Comparison of ENCODE assay signal across 8 cellular contexts in genomic region chr22:45163074-45163416, GRCh38. TPM values are rescaled to one million over a fixed set of nuclear protein-coding genes. Genes with fewer than 3 reads are reported as not detected.
DNase-seq lines count a peak whose midpoint lies in the region; ATAC-seq and TF ChIP-seq lines count a peak whose summit lies in the region.

No MANE protein-coding gene starts in this region.

- H3K27me3 Mint-ChIP-seq in MCF 10A (ENCODE audit: insufficient read depth, unreplicated experiment): no peaks in the 10 kb centered on the region
- no peaks in the 10 kb centered on the region for H3K27me3 Mint-ChIP-seq in stimulated activated naive CD8-positive, alpha-beta T cell treated with anti-CD3 and anti-CD28 coated beads, Interleukin-15, amount 100 ng/mL, for 72 hours

- peaks cover 50% of the 10 kb centered on the region for H3K4me1 Mint-ChIP-seq in MCF 10A (ENCODE audit: insufficient read depth, unreplicated experiment)
- H3K4me1 Mint-ChIP-seq in stimulated activated naive CD8-positive, alpha-beta T cell treated with anti-CD3 and anti-CD28 coated beads, Interleukin-15, amount 100 ng/mL, for 72 hours: peaks cover 61% of the 10 kb centered on the region

- POLR2A ChIA-PET in MCF 10A (lab: Yijun Ruan, JAX): interaction anchor here (0.8 to 3.8 kb wide), 15 partner anchors 12 to 1979 kb away, joined by 3 to 32 read pairs (median 6); no protein-coding TSS in a partner anchor

- H3K36me3 ChIP-seq in kidney epithelial cell (ENCODE audit: control insufficient read depth, insufficient read depth, low read length): no peaks in the 10 kb centered on the region

- TF ChIP-seq CTCF in AG09309 (IDR thresholded peaks at IDR 0.05; ENCODE audit: control insufficient read depth, insufficient read depth, low read depth, low read length, missing control alignments): no peak
- no peak for TF ChIP-seq CTCF in NB4 (IDR thresholded peaks at IDR 0.05; ENCODE audit: low read depth, low read length)
- no peak for TF ChIP-seq CTCF in MCF 10A (IDR thresholded peaks at IDR 0.05; ENCODE audit: unreplicated experiment)
- no peak for TF ChIP-seq CTCF in kidney epithelial cell (IDR thresholded peaks at IDR 0.05; ENCODE audit: insufficient read depth, low read length, poor library complexity, severe bottlenecking)

- no TSS peak for BruUV-seq in MCF 10A (replicated peaks; lab: Mats Ljungman, UMichigan)

- H3K9me3 Mint-ChIP-seq in MCF 10A (ENCODE audit: unreplicated experiment): no peaks in the 10 kb centered on the region
- no peaks in the 10 kb centered on the region for H3K9me3 Mint-ChIP-seq in stimulated activated naive CD8-positive, alpha-beta T cell treated with anti-CD3 and anti-CD28 coated beads, Interleukin-15, amount 100 ng/mL, for 72 hours

- H3K4me3 ChIP-seq in AG09309 (ENCODE audit: control insufficient read depth, low read depth, low read length): peak overlapping the region; percentile 75
- peak overlapping the region; percentile 64 for H3K4me3 ChIP-seq in NB4 (ENCODE audit: low read depth, low read length)
- peak overlapping the region; percentile 73 for H3K4me3 ChIP-seq in kidney epithelial cell (ENCODE audit: low read depth, low read length)

- H3K27me3 ChIP-seq in kidney epithelial cell (ENCODE audit: control insufficient read depth, insufficient read depth, low read length): no peaks in the 10 kb centered on the region

- H3K4me3 Mint-ChIP-seq in MCF 10A (ENCODE audit: unreplicated experiment): peak overlapping the region; percentile 91
- H3K4me3 Mint-ChIP-seq in stimulated activated naive CD8-positive, alpha-beta T cell treated with anti-CD3 and anti-CD28 coated beads, Interleukin-15, amount 100 ng/mL, for 72 hours: peak overlapping the region; percentile 90 to 92

- peak overlapping the region; percentile 97 for H3K27ac Mint-ChIP-seq in MCF 10A (ENCODE audit: low read depth, unreplicated experiment)
- peak overlapping the region; percentile 92 to 97 for H3K27ac Mint-ChIP-seq in stimulated activated naive CD8-positive, alpha-beta T cell treated with anti-CD3 and anti-CD28 coated beads, Interleukin-15, amount 100 ng/mL, for 72 hours

- intact Hi-C loops in MCF 10A (cut with micrococcal nuclease): loop anchor here (2.0 to 10.0 kb wide), 4 partner anchors 58 to 188 kb away; no protein-coding TSS in a partner anchor

- DNase-seq in AG09309 (ENCODE audit: low read depth): no peak
- DNase-seq in NB4 (ENCODE audit: low read depth): peak; percentile 57
- DNase-seq in MCF 10A (ENCODE audit: unreplicated experiment): peak; percentile 36
- no peak for DNase-seq in kidney epithelial cell (ENCODE audit: low read depth)
- no peak for DNase-seq in stimulated activated naive CD8-positive, alpha-beta T cell treated with anti-CD3 and anti-CD28 coated beads, Interleukin-15, amount 100 ng/mL, for 72 hours
- no peak for DNase-seq in cortex of kidney (lab: John Stamatoyannopoulos, UW)
- no peak for DNase-seq in stimulated activated CD4-positive, alpha-beta T cell treated with anti-CD3 and anti-CD28 coated beads, Interleukin-2, amount 100 ng/mL, for 48 hours

- peak; percentile 11 for ATAC-seq in GM18868 (IDR thresholded peaks at IDR 0.05; ENCODE audit: unreplicated experiment)
- peak; percentile 44 for ATAC-seq in stimulated activated naive CD8-positive, alpha-beta T cell treated with anti-CD3 and anti-CD28 coated beads, Interleukin-15, amount 100 ng/mL, for 72 hours

- H3K36me3 Mint-ChIP-seq in MCF 10A (ENCODE audit: insufficient read depth, unreplicated experiment): peaks cover 48% of the 10 kb centered on the region

- no peak for TF ChIP-seq POLR2A in NB4 (IDR thresholded peaks at IDR 0.05; ENCODE audit: extremely low read depth, insufficient read length)

- CTCF ChIA-PET in MCF 10A (lab: Yijun Ruan, JAX): no interaction called here

RNA-seq across cellular contexts. Expression of gene NUP50, which starts 0.7 kb away (rescaled TPM):
- total RNA-seq in MCF 10A (2022) (70.3 and 72.5 TPM in 2 replicates), kidney epithelial cell (58.1 and 63.0 TPM in 2 replicates)

Comparison
In these comparisons a context has a peak if more than half of its experiments do, and no peak if none do; other contexts are left out.
1. DNase-seq: peak in NB4 (single experiment) and MCF 10A (single experiment); none in AG09309 (single experiment), kidney epithelial cell (single experiment), stimulated activated naive CD8-positive, alpha-beta T cell treated with anti-CD3 and anti-CD28 coated beads, Interleukin-15, amount 100 ng/mL, for 72 hours (0 of 2), cortex of kidney (single experiment) and stimulated activated CD4-positive, alpha-beta T cell treated with anti-CD3 and anti-CD28 coated beads, Interleukin-2, amount 100 ng/mL, for 48 hours (0 of 2).
2. Peak in every context shown above with its lines, with median percentiles within 50 percentile points of each other: H3K4me3 ChIP-seq.